In the genomic region with DNA sequence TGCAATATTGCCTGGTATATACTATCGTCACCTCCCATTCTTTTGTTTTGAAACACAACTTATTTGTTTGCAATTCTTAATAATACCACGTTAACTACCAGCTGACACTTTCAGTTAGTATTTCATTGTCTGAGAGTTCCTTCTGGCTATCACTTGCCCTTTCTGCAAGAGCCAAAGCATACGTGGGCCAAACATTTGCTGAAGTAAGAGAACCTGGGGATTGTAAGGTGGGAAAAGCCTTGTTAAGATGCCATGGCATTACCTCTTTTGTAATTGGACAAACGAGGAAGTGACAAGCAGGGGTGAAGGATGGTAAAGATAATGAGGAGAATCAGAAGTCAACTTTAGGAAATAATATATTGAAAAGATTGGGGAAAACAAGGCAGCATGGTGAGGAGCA, we compare ENCODE assay signal across 16 cellular contexts. TPM values are rescaled to one million over a fixed set of nuclear protein-coding genes. Genes with fewer than 3 reads are reported as not detected.
DNase-seq lines count a peak whose midpoint lies in the region; ATAC-seq lines count a peak whose summit lies in the region.
"Had no signal": no experiment of that assay in that cellular context is flagged by ENCODE, and none has a peak within 500 bp of the region (broad histone marks: within the 10 kb centered on the region; RNA-seq: fewer than 3 reads in every experiment).

No MANE protein-coding gene starts in this region.

- DNase-seq in activated naive CD4-positive, alpha-beta T cell treated with anti-CD3 and anti-CD28 coated beads for 36 hours: no peak
- no peak for DNase-seq in activated naive CD4-positive, alpha-beta T cell (lab: John Stamatoyannopoulos, UW)
- no peak for DNase-seq in T-helper 17 cell
- no peak for DNase-seq in effector memory CD4-positive, alpha-beta T cell
- DNase-seq: DMS153, EL, KG1, NCI-H1092, NCI-H2227 treated with DMSO at 0.1 percent for 48 hours, NCI-H526 had no signal

- no peaks in the 10 kb centered on the region for H3K27me3 ChIP-seq in effector memory CD4-positive, alpha-beta T cell (replicated peaks; ENCODE audit: control insufficient read depth, insufficient read depth, low read length, poor library complexity, severe bottlenecking)
- no peaks in the 10 kb centered on the region for H3K27me3 ChIP-seq in thymus (ENCODE audit: control insufficient read depth, insufficient read depth)

- intact Hi-C loops in activated naive CD4-positive, alpha-beta T cell treated with anti-CD3 and anti-CD28 coated beads for 36 hours (cut with micrococcal nuclease): loop anchor here (10.0 kb wide), 2 partner anchors 1103 to 1313 kb away; no protein-coding TSS in a partner anchor

- H3K9me3 Mint-ChIP-seq in activated naive CD4-positive, alpha-beta T cell treated with anti-CD3 and anti-CD28 coated beads for 36 hours: peaks cover 5% of the 10 kb centered on the region
- H3K9me3 Mint-ChIP-seq: GM23338 had no signal

- peaks cover 4% of the 10 kb centered on the region for H3K36me3 ChIP-seq in effector memory CD4-positive, alpha-beta T cell (ENCODE audit: control insufficient read depth, insufficient read depth, low read length)
- no peaks in the 10 kb centered on the region for H3K36me3 ChIP-seq in thymus (ENCODE audit: control insufficient read depth, insufficient read depth)

- CTCF ChIA-PET in activated naive CD4-positive, alpha-beta T cell treated with anti-CD3 and anti-CD28 coated beads for 36 hours (lab: Charles Lee): interaction anchor here (0.6 to 1.5 kb wide), 3 partner anchors 16 to 91 kb away, joined by 3 to 6 read pairs (median 4); no protein-coding TSS in a partner anchor

- H3K4me1 ChIP-seq in effector memory CD4-positive, alpha-beta T cell (ENCODE audit: control insufficient read depth, insufficient read depth, low read length, poor library complexity, severe bottlenecking): peaks cover 56% of the 10 kb centered on the region
- H3K4me1 ChIP-seq in thymus (ENCODE audit: control insufficient read depth, insufficient read depth, low read length): peaks cover 31% of the 10 kb centered on the region

- H3K27me3 Mint-ChIP-seq in activated naive CD4-positive, alpha-beta T cell treated with anti-CD3 and anti-CD28 coated beads for 36 hours (ENCODE audit: low read depth): no peaks in the 10 kb centered on the region
- H3K27me3 Mint-ChIP-seq in T-helper 17 cell: no peaks in the 10 kb centered on the region
- H3K27me3 Mint-ChIP-seq: B cell had no signal

- peaks cover 93% of the 10 kb centered on the region for H3K4me1 Mint-ChIP-seq in activated naive CD4-positive, alpha-beta T cell treated with anti-CD3 and anti-CD28 coated beads for 36 hours (ENCODE audit: low read depth)
- H3K4me1 Mint-ChIP-seq in T-helper 17 cell: peaks cover 73% of the 10 kb centered on the region

- peak overlapping the region; percentile 40 for H3K27ac ChIP-seq in effector memory CD4-positive, alpha-beta T cell (ENCODE audit: insufficient read depth, low read length, poor library complexity, severe bottlenecking)
- peak overlapping the region; percentile 18 for H3K27ac ChIP-seq in thymus (ENCODE audit: low read depth)
- H3K27ac ChIP-seq: RWPE1 had no signal

- ATAC-seq in T-helper 17 cell (no peak), HG02973 (IDR thresholded peaks at IDR 0.05; ENCODE audit: unreplicated experiment) (no peak), HG03097 (IDR thresholded peaks at IDR 0.05; ENCODE audit: low FRiP score, unreplicated experiment) (no peak)
- ATAC-seq: GM23338 had no signal

- no peak overlapping the region for H3K4me3 Mint-ChIP-seq in activated naive CD4-positive, alpha-beta T cell treated with anti-CD3 and anti-CD28 coated beads for 36 hours
- peak overlapping the region; percentile 19 for H3K4me3 Mint-ChIP-seq in T-helper 17 cell
- H3K4me3 Mint-ChIP-seq: B cell, GM23338 had no signal

- peaks cover 24% of the 10 kb centered on the region for H3K36me3 Mint-ChIP-seq in activated naive CD4-positive, alpha-beta T cell treated with anti-CD3 and anti-CD28 coated beads for 36 hours (ENCODE audit: low read depth)
- H3K36me3 Mint-ChIP-seq in T-helper 17 cell (ENCODE audit: low read depth): peaks cover 15% of the 10 kb centered on the region

- no peak overlapping the region for H3K4me3 ChIP-seq in effector memory CD4-positive, alpha-beta T cell (ENCODE audit: insufficient read depth, low read depth, low read length, poor library complexity, severe bottlenecking)
- H3K4me3 ChIP-seq in thymus (ENCODE audit: low read length): no peak overlapping the region
- H3K4me3 ChIP-seq: GM23338 had no signal

- 78% methylated on average over 4 of the region's 4 CpGs for WGBS in thymus

- H3K9me3 ChIP-seq in T-helper 17 cell (ENCODE audit: control insufficient read depth, low read length, poor library complexity, severe bottlenecking): no peaks in the 10 kb centered on the region
- H3K9me3 ChIP-seq in effector memory CD4-positive, alpha-beta T cell (ENCODE audit: control insufficient read depth, low read length): no peaks in the 10 kb centered on the region
- no peaks in the 10 kb centered on the region for H3K9me3 ChIP-seq in thymus (ENCODE audit: control insufficient read depth)

- H3K27ac Mint-ChIP-seq in activated naive CD4-positive, alpha-beta T cell treated with anti-CD3 and anti-CD28 coated beads for 36 hours: peak overlapping the region; percentile 65
- peak overlapping the region; percentile 100 for H3K27ac Mint-ChIP-seq in T-helper 17 cell
- H3K27ac Mint-ChIP-seq: B cell, GM23338 had no signal

RNA-seq across cellular contexts. Expression of gene FYB1, which starts 47.7 kb away (rescaled TPM):
- total RNA-seq in activated naive CD4-positive, alpha-beta T cell treated with anti-CD3 and anti-CD28 coated beads for 36 hours: 100 to 1,000 TPM; 129 TPM
- total RNA-seq in T-helper 17 cell: 100 to 1,000 TPM; 499 to 517 TPM
- polyA plus RNA-seq in thymus: 52.9 TPM
- total RNA-seq: GM23338 had no signal
- polyA plus RNA-seq: GM23338 had no signal
